In the genomic region with DNA sequence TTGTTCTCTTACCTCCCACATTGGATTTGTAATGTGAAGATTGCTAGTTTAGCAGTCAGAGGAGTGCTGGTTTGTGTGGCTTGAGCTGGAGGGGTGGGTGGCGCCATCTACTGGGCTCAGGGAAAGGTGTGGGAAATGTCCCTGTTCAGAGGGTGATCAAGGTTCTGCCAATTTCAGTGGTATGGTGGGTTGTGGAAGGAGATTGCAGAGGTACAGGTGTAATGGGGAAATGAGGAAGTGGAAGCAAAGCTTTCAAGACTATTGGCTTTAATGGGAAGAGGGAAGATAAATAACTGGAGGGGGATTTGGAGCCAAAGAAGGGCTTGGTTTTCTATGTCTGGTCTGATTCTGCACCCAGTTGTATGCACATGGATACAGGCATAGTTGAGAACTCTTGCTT, we compare ENCODE assay signal across 8 cellular contexts.
DNase-seq lines count a peak whose midpoint lies in the region; ATAC-seq and TF ChIP-seq lines count a peak whose summit lies in the region.

No MANE protein-coding gene starts in this region.

- H3K9me2 ChIP-seq in DOHH2 (replicated peaks; ENCODE audit: control insufficient read depth, low read length), result no peaks in the 10 kb centered on the region

- no peaks in the 10 kb centered on the region for H3K4me1 ChIP-seq in DOHH2 (ENCODE audit: control insufficient read depth, low read length)

- DNase-seq in NCI-H1105 (lab: John Stamatoyannopoulos, UW) (peak; percentile 29), T-helper 9 cell (peak; percentile 28), cardiac fibroblast (ENCODE audit: low read depth in 2 of 2) (peak; percentile 64 to 68), left colon (peak in 1 of 2 donors; percentile 46)
- peak; percentile 28 for DNase-seq in stimulated activated CD8-positive, alpha-beta memory T cell treated with anti-CD3 and anti-CD28 coated beads, Interleukin-12 subunit alpha, Interleukin-12 subunit beta, amount 100 ng/mL, for 1 hour (ENCODE audit: low read depth)

- no peaks in the 10 kb centered on the region for H3K36me3 ChIP-seq in DOHH2 (ENCODE audit: control insufficient read depth, low read length)

- intact Hi-C loops in left colon (cut with DNase I, micrococcal nuclease), result no loop called here

- H3F3A ChIP-seq in DOHH2 (ENCODE audit: control insufficient read depth, insufficient read depth), result no peaks in the 10 kb centered on the region

- ATAC-seq in GM21825 (IDR thresholded peaks at IDR 0.05; ENCODE audit: unreplicated experiment), result peak; percentile 73
- peak; percentile 50 for ATAC-seq in left colon
- ATAC-seq in GM19455 (IDR thresholded peaks at IDR 0.05; ENCODE audit: unreplicated experiment), result no peak

- no peak overlapping the region for H3K4me2 ChIP-seq in DOHH2 (ENCODE audit: low read length)

- H4K20me1 ChIP-seq in DOHH2 (ENCODE audit: control insufficient read depth, insufficient read depth, low read depth, low read length), result no peaks in the 10 kb centered on the region

- H3K4me3 ChIP-seq in DOHH2 (ENCODE audit: low read length) (no peak overlapping the region), cardiac fibroblast (replicated peaks in 1 of 2; ENCODE audit: low read depth in 2 of 2, low read length in 2 of 2) (no peak overlapping the region)

- H3K27ac ChIP-seq in DOHH2 (ENCODE audit: low read depth, low read length), result no peak overlapping the region

- H3K9me3 ChIP-seq in DOHH2 (ENCODE audit: control insufficient read depth, insufficient read depth, low read length), result no peaks in the 10 kb centered on the region

- H3K79me2 ChIP-seq in DOHH2 (ENCODE audit: control insufficient read depth, low read length), result no peaks in the 10 kb centered on the region

- TF ChIP-seq CTCF in DOHH2 (IDR thresholded peaks at IDR 0.05; ENCODE audit: low read depth, low read length, poor library complexity, severe bottlenecking), result peak; percentile 95
- TF ChIP-seq CTCF in cardiac fibroblast (IDR thresholded peaks at IDR 0.05; ENCODE audit: low read depth, low read length), result peak; percentile 90

- H3K27me3 ChIP-seq in DOHH2 (ENCODE audit: control insufficient read depth, low read length), result 0 out of 2 replicates have a peak, but pooled peaks cover 7% of the 10 kb centered on the region
